Comparison of ENCODE assay signal across 21 cellular contexts in the genomic region with DNA sequence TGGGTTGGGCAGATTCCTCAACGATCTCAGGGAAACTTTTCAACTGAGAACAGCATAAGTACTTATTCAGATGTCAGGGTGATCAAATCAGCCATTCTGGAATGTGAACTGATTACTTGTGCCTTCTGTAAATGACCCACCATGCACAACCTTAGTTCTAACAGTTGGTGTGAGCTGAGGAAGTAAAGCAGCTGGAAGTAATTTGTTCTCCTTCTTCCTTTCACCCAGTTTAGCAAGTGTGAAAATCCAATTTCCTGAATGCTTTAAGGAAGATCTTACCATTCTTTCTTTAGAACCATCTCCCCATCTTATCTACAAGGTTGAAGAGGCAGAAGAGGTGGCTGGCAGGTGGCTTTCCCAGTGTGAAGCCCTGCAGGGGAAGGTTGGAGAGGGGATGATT.
DNase-seq lines count a peak whose midpoint lies in the region; ATAC-seq and TF ChIP-seq lines count a peak whose summit lies in the region.
"Had no signal": no experiment of that assay in that cellular context is flagged by ENCODE, and none has a peak within 500 bp of the region (broad histone marks: within the 10 kb centered on the region; RNA-seq: fewer than 3 reads in every experiment).

No MANE protein-coding gene starts in this region.

- H3K14ac ChIP-seq in neuronal stem cell (ENCODE audit: low read length): no peak overlapping the region

- H2AK5ac ChIP-seq in mesendoderm (ENCODE audit: low read length) (no peak overlapping the region), neuronal stem cell (ENCODE audit: low read depth, low read length) (no peak overlapping the region)

- H4K8ac ChIP-seq in mesendoderm (ENCODE audit: low read depth, low read length): peak overlapping the region; percentile 99
- H4K8ac ChIP-seq in neuronal stem cell (ENCODE audit: low read depth, low read length): no peak overlapping the region

- no peaks in the 10 kb centered on the region for H3K9me3 ChIP-seq in A673 (ENCODE audit: low read depth, low read length, poor library complexity, severe bottlenecking)
- no peaks in the 10 kb centered on the region for H3K9me3 ChIP-seq in neuronal stem cell (replicated peaks in 1 of 2; ENCODE audit: control insufficient read depth in 2 of 2, insufficient read depth in 1 of 2, low read depth in 1 of 2, low read length in 2 of 2)
- H3K9me3 ChIP-seq: BE2C; BLaER1 treated with 17β-estradiol and CSF1 and Interleukin-3, amounts not matched to agents 10 nM and 100 nM; HAP-1 had no signal

- no peaks in the 10 kb centered on the region for H3K36me3 ChIP-seq in A673 (ENCODE audit: insufficient read depth, low read length, poor library complexity, severe bottlenecking)
- no peaks in the 10 kb centered on the region for H3K36me3 ChIP-seq in mesendoderm (ENCODE audit: control insufficient read depth, insufficient read depth, low read length)
- H3K36me3 ChIP-seq in neuronal stem cell (replicated peaks in 1 of 2; ENCODE audit: control insufficient read depth in 2 of 2, insufficient read depth in 2 of 2, low read length in 2 of 2): no peaks in the 10 kb centered on the region
- H3K36me3 ChIP-seq: BE2C; BLaER1 treated with 17β-estradiol and CSF1 and Interleukin-3, amounts not matched to agents 10 nM and 100 nM; HAP-1 had no signal

- H2AFZ ChIP-seq in neuronal stem cell (ENCODE audit: low read length): peak overlapping the region; percentile 72

- no peak overlapping the region for H3K56ac ChIP-seq in mesendoderm (ENCODE audit: low read length)

- no peak overlapping the region for H4K91ac ChIP-seq in neuronal stem cell (ENCODE audit: low read depth, low read length, poor library complexity)

- H2BK120ac ChIP-seq in mesendoderm (ENCODE audit: low read depth, low read length) (peak overlapping the region; percentile 97), neuronal stem cell (ENCODE audit: low read depth, low read length) (no peak overlapping the region)

- CTCF ChIA-PET in A673 (lab: Charles Lee): no interaction called here

- H3K27ac ChIP-seq in A673 (ENCODE audit: low read depth, low read length, poor library complexity, severe bottlenecking) (no peak overlapping the region), VCaP (peak overlapping the region; percentile 87), mesendoderm (ENCODE audit: low read depth, low read length) (peak overlapping the region; percentile 97), neuronal stem cell (replicated peaks; ENCODE audit: low read length) (no peak overlapping the region)
- H3K27ac ChIP-seq: 22Rv1; BLaER1 treated with 17β-estradiol and CSF1 and Interleukin-3, amounts not matched to agents 10 nM and 100 nM had no signal

- H3K4me2 ChIP-seq in mesendoderm (ENCODE audit: low read length) (no peak overlapping the region), neuronal stem cell (ENCODE audit: insufficient read depth, low read length, poor library complexity, severe bottlenecking) (no peak overlapping the region)
- H3K4me2 ChIP-seq: BLaER1 treated with 17β-estradiol and CSF1 and Interleukin-3, amounts not matched to agents 10 nM and 100 nM had no signal

- H3K9ac ChIP-seq in mesendoderm (ENCODE audit: low read length): no peak overlapping the region
- no peak overlapping the region for H3K9ac ChIP-seq in neuronal stem cell (ENCODE audit: low read depth, low read length, poor library complexity)
- H3K9ac ChIP-seq: BLaER1 treated with 17β-estradiol and CSF1 and Interleukin-3, amounts not matched to agents 10 nM and 100 nM had no signal

- H3K4me1 ChIP-seq in A673 (ENCODE audit: insufficient read depth, low read length, poor library complexity, severe bottlenecking): peaks cover 11% of the 10 kb centered on the region
- H3K4me1 ChIP-seq in mesendoderm (ENCODE audit: control insufficient read depth, low read depth, low read length): peaks cover 8% of the 10 kb centered on the region
- H3K4me1 ChIP-seq in neuronal stem cell (ENCODE audit: control insufficient read depth in 2 of 2, insufficient read depth in 1 of 2, low read depth in 1 of 2, low read length in 2 of 2): peaks cover 0 to 12% of the 10 kb centered on the region in 2 donors
- H3K4me1 ChIP-seq: BE2C, HAP-1 had no signal

- no CpG with 5 or more reads among the region's 1 CpG for WGBS in mesendoderm (ENCODE audit: extremely low coverage, insufficient coverage, low lambda C conversion rate)
- WGBS in neuronal stem cell (ENCODE audit: extremely low coverage in 2 of 2, insufficient read length in 2 of 2, insufficient replicate concordance in 1 of 2), 2 donors: no CpG with 5 or more reads among the region's 1 CpG

- DNase-seq in A673 (ENCODE audit: low spot score) (peak; percentile 74), mesendoderm (peak; percentile 95), neuronal stem cell (ENCODE audit: low spot score) (no peak), NCI-H1092 treated with DMSO at 0.1 percent for 48 hours (lab: John Stamatoyannopoulos, UW) (no peak), NCI-H1105 (lab: John Stamatoyannopoulos, UW) (no peak)
- DNase-seq: ACHN; AML-193; BE2C; Calu3; CD4-positive, alpha-beta T cell; CD8-positive, alpha-beta memory T cell; DMS79 treated with DMSO at 0.1 percent for 48 hours; GF-D8; GOT3; HFFc6 had no signal

- H3K4me3 ChIP-seq in A673 (ENCODE audit: low read depth, low read length, poor library complexity, severe bottlenecking) (no peak overlapping the region), mesendoderm (ENCODE audit: low read length) (no peak overlapping the region), neuronal stem cell (ENCODE audit: low read length in 2 of 2) (no peak overlapping the region)
- H3K4me3 ChIP-seq: BLaER1 treated with 17β-estradiol and CSF1 and Interleukin-3, amounts not matched to agents 10 nM and 100 nM; HAP-1 had no signal

- H3K18ac ChIP-seq in mesendoderm (ENCODE audit: low read length) (peak overlapping the region; percentile 93), neuronal stem cell (ENCODE audit: low read length) (no peak overlapping the region)

- H3K27me3 ChIP-seq in A673 (replicated peaks; ENCODE audit: insufficient read depth, low read depth, low read length, poor library complexity) (peaks cover 26% of the 10 kb centered on the region), mesendoderm (ENCODE audit: insufficient read depth, low read length, poor library complexity) (no peaks in the 10 kb centered on the region), neuronal stem cell (ENCODE audit: control insufficient read depth in 3 of 3, insufficient read depth in 3 of 3, low read depth in 1 of 3, low read length in 3 of 3) (no peaks in the 10 kb centered on the region)
- H3K27me3 ChIP-seq: BE2C; BLaER1 treated with 17β-estradiol and CSF1 and Interleukin-3, amounts not matched to agents 10 nM and 100 nM had no signal

- H2BK12ac ChIP-seq in neuronal stem cell (ENCODE audit: low read length): no peak overlapping the region

- H2BK5ac ChIP-seq in mesendoderm (ENCODE audit: low read length) (no peak overlapping the region), neuronal stem cell (ENCODE audit: low read length) (no peak overlapping the region)

- H3K23ac ChIP-seq in mesendoderm (ENCODE audit: low read length): no peak overlapping the region
- no peak overlapping the region for H3K23ac ChIP-seq in neuronal stem cell (ENCODE audit: low read depth, low read length, poor library complexity)

- POLR2A ChIA-PET in A673 (lab: Charles Lee; ENCODE audit: low non-redundant PET): no interaction called here

- no peaks in the 10 kb centered on the region for H3K79me1 ChIP-seq in mesendoderm (ENCODE audit: low read length)
- H3K79me1 ChIP-seq in neuronal stem cell (ENCODE audit: low read depth, low read length): no peaks in the 10 kb centered on the region

- H2BK15ac ChIP-seq in mesendoderm (replicated peaks; ENCODE audit: low read depth) (no peak overlapping the region), neuronal stem cell (ENCODE audit: low read length) (no peak overlapping the region)

- BruUV-seq in A673 (replicated peaks; lab: Mats Ljungman, UMichigan): no TSS peak

- H3K4ac ChIP-seq in mesendoderm (ENCODE audit: low read depth, low read length) (no peak overlapping the region), neuronal stem cell (ENCODE audit: low read length) (no peak overlapping the region)

- H3K79me2 ChIP-seq in mesendoderm (ENCODE audit: control insufficient read depth, insufficient read depth, low read length): no peaks in the 10 kb centered on the region

- intact Hi-C loops in A673 (cut with micrococcal nuclease; ENCODE audit: unreplicated experiment): no loop called here

- no peak overlapping the region for H4K5ac ChIP-seq in mesendoderm (ENCODE audit: low read length)

- TF ChIP-seq CTCF in A673 (conservative IDR thresholded peaks at IDR 0.05; ENCODE audit: low read depth, low read length) (no peak), VCaP (conservative IDR thresholded peaks at IDR 0.05) (no peak)

- ATAC-seq in HG02973 (IDR thresholded peaks at IDR 0.05; ENCODE audit: unreplicated experiment) (no peak), GM18907 (IDR thresholded peaks at IDR 0.05; ENCODE audit: unreplicated experiment) (no peak)

Comparison
In these comparisons a context has a peak if more than half of its experiments do, and no peak if none do; other contexts are left out.
1. DNase-seq: peak in A673 (single experiment) and mesendoderm (single experiment); none in neuronal stem cell (single experiment), NCI-H1092 treated with DMSO at 0.1 percent for 48 hours (single experiment) and NCI-H1105 (single experiment).
2. H3K27ac ChIP-seq: peak in VCaP (single experiment) and mesendoderm (single experiment); none in A673 (single experiment) and neuronal stem cell (single experiment).